ENCODE assay signal across 15 cellular contexts in genomic region chrX:104015576-104015975, GRCh38. TPM values are rescaled to one million over a fixed set of nuclear protein-coding genes. Genes with fewer than 3 reads are reported as not detected.
"Had no signal": no experiment of that assay in that cellular context is flagged by ENCODE, and none has a peak within 500 bp of the region (broad histone marks: within the 10 kb centered on the region; RNA-seq: fewer than 3 reads in every experiment).

No MANE protein-coding gene starts in this region.

RNA-seq across cellular contexts. Expression of gene H2BW1, which starts 2.1 kb away (rescaled TPM):
- total RNA-seq: stomach, subcutaneous adipose tissue, suprapubic skin, temporal lobe, thoracic aorta, thyroid gland, tibial nerve, transverse colon, upper lobe of left lung, upper lobe of right lung, ureter, urinary bladder, uterus, vagina had no signal
- polyA plus RNA-seq: stomach, thymus, urinary bladder had no signal

RNA-seq across cellular contexts. Expression of gene H2BW2, which starts 24.2 kb away (rescaled TPM):
- total RNA-seq: stomach, subcutaneous adipose tissue, suprapubic skin, temporal lobe, thoracic aorta, thyroid gland, tibial nerve, transverse colon, upper lobe of left lung, upper lobe of right lung, urinary bladder, uterus, vagina had no signal
- polyA plus RNA-seq: stomach, thymus, urinary bladder had no signal
